Comparison of ENCODE assay signal across 8 cellular contexts in genomic region chr19:12696366-12697335, GRCh38. TPM values are rescaled to one million over a fixed set of nuclear protein-coding genes. Genes with fewer than 3 reads are reported as not detected.
DNase-seq lines count a peak whose midpoint lies in the region; ATAC-seq lines count a peak whose summit lies in the region.

Gene FBXW9 (minus strand): TSS chr19:12696631. CDS start chr19:12696581, 50 bp downstream.

- no peak within 1 kb of the TSS for H2BK120ac ChIP-seq in mesenchymal stem cell (ENCODE audit: low read depth, low read length)

- H3K23ac ChIP-seq in mesenchymal stem cell (ENCODE audit: low read length in 2 of 2), result peak within 1 kb of the TSS in 1 of 2 experiments; percentile 81

- peak within 1 kb of the TSS; percentile 57 for H2AK5ac ChIP-seq in mesenchymal stem cell (ENCODE audit: low read length, severe bottlenecking)

- ATAC-seq in CD4-positive, CD25-positive, alpha-beta regulatory T cell (ENCODE audit: low read depth in 2 of 2), result peak; percentile 90 to 92
- ATAC-seq in GM19467 (IDR thresholded peaks at IDR 0.05; ENCODE audit: unreplicated experiment), result peak; percentile 67
- ATAC-seq in effector memory CD8-positive, alpha-beta T cell (replicated peaks), result peak; percentile 97

- H3K9ac ChIP-seq in mesenchymal stem cell (ENCODE audit: low read length), result peak within 1 kb of the TSS; percentile 91

- no peak within 1 kb of the TSS for H2BK15ac ChIP-seq in mesenchymal stem cell (ENCODE audit: low read depth, poor library complexity, severe bottlenecking)

- peak within 1 kb of the TSS; percentile 49 for H2AFZ ChIP-seq in mesenchymal stem cell (ENCODE audit: low read depth, low read length)

- no peaks in the 10 kb centered on the region for H3K27me3 ChIP-seq in CD4-positive, CD25-positive, alpha-beta regulatory T cell (ENCODE audit: control insufficient read depth, insufficient read depth, low read length)
- H3K27me3 ChIP-seq in mesenchymal stem cell (ENCODE audit: control insufficient read depth in 1 of 2, insufficient read depth in 1 of 2, low read length in 2 of 2), result no peaks in the 10 kb centered on the region

- peak within 1 kb of the TSS; percentile 93 to 98 (median 94) for H3K4me3 Mint-ChIP-seq in CD4-positive, CD25-positive, alpha-beta regulatory T cell
- peak within 1 kb of the TSS; percentile 86 to 89 for H3K4me3 Mint-ChIP-seq in effector memory CD8-positive, alpha-beta T cell

- peak within 1 kb of the TSS; percentile 96 for H3K4me2 ChIP-seq in mesenchymal stem cell (ENCODE audit: low read length, poor library complexity, severe bottlenecking)

- no peaks in the 10 kb centered on the region for H3K9me3 ChIP-seq in CD4-positive, CD25-positive, alpha-beta regulatory T cell (ENCODE audit: control insufficient read depth in 2 of 2, low read length in 2 of 2)
- H3K9me3 ChIP-seq in mesenchymal stem cell (ENCODE audit: control insufficient read depth, low read length), result no peaks in the 10 kb centered on the region

- peak within 1 kb of the TSS; percentile 42 to 67 for H3K4ac ChIP-seq in mesenchymal stem cell (ENCODE audit: low read depth in 1 of 2, low read length in 2 of 2)

- H2BK5ac ChIP-seq in mesenchymal stem cell (ENCODE audit: low read depth, low read length, poor library complexity, severe bottlenecking), result peak within 1 kb of the TSS; percentile 24

- peaks cover 4% of the 10 kb centered on the region for H3K36me3 Mint-ChIP-seq in CD4-positive, CD25-positive, alpha-beta regulatory T cell
- H3K36me3 Mint-ChIP-seq in effector memory CD8-positive, alpha-beta T cell (ENCODE audit: insufficient read depth), result peaks cover 18% of the 10 kb centered on the region

- no peaks in the 10 kb centered on the region for H3K27me3 Mint-ChIP-seq in CD4-positive, CD25-positive, alpha-beta regulatory T cell
- no peaks in the 10 kb centered on the region for H3K27me3 Mint-ChIP-seq in effector memory CD8-positive, alpha-beta T cell

- peak; percentile 94 to 97 (median 95) for DNase-seq in CD4-positive, CD25-positive, alpha-beta regulatory T cell
- DNase-seq in HUDEP-2 (lab: John Stamatoyannopoulos, UW; ENCODE audit: unreplicated experiment in 76 of 76) (peak; percentile 51 to 97 (median 93)), NOMO-1 treated with DMSO at 0.1 percent for 48 hours (lab: John Stamatoyannopoulos, UW; ENCODE audit: unreplicated experiment) (peak; percentile 93), mesenchymal stem cell (peak; percentile 95)
- DNase-seq in activated CD8-positive, alpha-beta memory T cell treated with anti-CD3 and anti-CD28 coated beads for 48 hours (ENCODE audit: low read depth in 2 of 3, low spot score in 2 of 3), result peak; percentile 90 to 100 (median 99)
- peak; percentile 98 to 99 (median 98) for DNase-seq in effector memory CD8-positive, alpha-beta T cell
- DNase-seq in stimulated activated CD8-positive, alpha-beta memory T cell treated with anti-CD3 and anti-CD28 coated beads, Interleukin-12 subunit alpha, Interleukin-12 subunit beta, amount 100 ng/mL, for 1 hour (ENCODE audit: low read depth), result peak; percentile 98

- peaks cover 32% of the 10 kb centered on the region for H3K79me1 ChIP-seq in mesenchymal stem cell (replicated peaks; ENCODE audit: low read length, poor library complexity, severe bottlenecking)

- H4K8ac ChIP-seq in mesenchymal stem cell (ENCODE audit: low read length), result peak within 1 kb of the TSS; percentile 86

- peak within 1 kb of the TSS in 1 of 2 experiments; percentile 54 for H3K18ac ChIP-seq in mesenchymal stem cell (ENCODE audit: low read depth in 1 of 2, low read length in 2 of 2)

- H4K91ac ChIP-seq in mesenchymal stem cell (ENCODE audit: low read length), result no peak within 1 kb of the TSS

- H3K27ac Mint-ChIP-seq in CD4-positive, CD25-positive, alpha-beta regulatory T cell, result peak within 1 kb of the TSS; percentile 97 to 98 (median 97)
- H3K27ac Mint-ChIP-seq in effector memory CD8-positive, alpha-beta T cell, result peak within 1 kb of the TSS; percentile 96 to 97

- peaks cover 15% of the 10 kb centered on the region for H3K4me1 ChIP-seq in CD4-positive, CD25-positive, alpha-beta regulatory T cell (ENCODE audit: control insufficient read depth, insufficient read depth, low read length, poor library complexity, severe bottlenecking)
- peaks cover 17% of the 10 kb centered on the region for H3K4me1 ChIP-seq in mesenchymal stem cell (ENCODE audit: control insufficient read depth, insufficient read depth, low read depth, low read length)

- H3K4me1 Mint-ChIP-seq in CD4-positive, CD25-positive, alpha-beta regulatory T cell, result peaks cover 2 to 12% (median 10%) of the 10 kb centered on the region in 4 donors
- H3K4me1 Mint-ChIP-seq in effector memory CD8-positive, alpha-beta T cell (ENCODE audit: low read depth in 2 of 2), result peaks cover 0 to 2% of the 10 kb centered on the region in 2 donors

- WGBS in mesenchymal stem cell, result 9% methylated on average over 59 of the region's 59 CpGs

- peaks cover 3% of the 10 kb centered on the region for H3K36me3 ChIP-seq in CD4-positive, CD25-positive, alpha-beta regulatory T cell (ENCODE audit: control insufficient read depth, insufficient read depth, low read length)
- peaks cover 49 to 50% of the 10 kb centered on the region in 2 experiments for H3K36me3 ChIP-seq in mesenchymal stem cell (ENCODE audit: control insufficient read depth in 1 of 2, insufficient read depth in 2 of 2, low read depth in 1 of 2, low read length in 2 of 2)

- H3K4me3 ChIP-seq in CD4-positive, CD25-positive, alpha-beta regulatory T cell (ENCODE audit: low read depth, low read length), result peak within 1 kb of the TSS; percentile 77
- H3K4me3 ChIP-seq in mesenchymal stem cell (ENCODE audit: insufficient read depth in 1 of 2, low read depth in 1 of 2, low read length in 2 of 2), result peak within 1 kb of the TSS; percentile 84 to 97

- H2BK12ac ChIP-seq in mesenchymal stem cell (ENCODE audit: low read length in 2 of 2), result no peak within 1 kb of the TSS

- peaks cover 0 to 1% (median 0%) of the 10 kb centered on the region in 7 donors for H3K9me3 Mint-ChIP-seq in CD4-positive, CD25-positive, alpha-beta regulatory T cell
- no peaks in the 10 kb centered on the region for H3K9me3 Mint-ChIP-seq in effector memory CD8-positive, alpha-beta T cell

- H3K14ac ChIP-seq in mesenchymal stem cell (ENCODE audit: low read length in 2 of 2), result peak within 1 kb of the TSS in 1 of 2 experiments; percentile 84

- H3K27ac ChIP-seq in CD4-positive, CD25-positive, alpha-beta regulatory T cell (ENCODE audit: insufficient read depth, low read length, poor library complexity, severe bottlenecking), result peak within 1 kb of the TSS; percentile 92
- peak within 1 kb of the TSS; percentile 57 for H3K27ac ChIP-seq in mesenchymal stem cell (ENCODE audit: low read length, poor library complexity, severe bottlenecking)

RNA-seq across cellular contexts. Expression of gene FBXW9, which starts in this region (rescaled TPM):
- 1.7 TPM for total RNA-seq in CD4-positive, CD25-positive, alpha-beta regulatory T cell
- polyA plus RNA-seq in CD4-positive, CD25-positive, alpha-beta regulatory T cell, result 1 to 10 TPM; 5.0 to 8.1 (median 6.6) TPM
- polyA plus RNA-seq in mesenchymal stem cell (2013, experiment 1 of 2), result 5.2 TPM
- polyA plus RNA-seq in mesenchymal stem cell (2013, experiment 2 of 2), result 5.2 TPM

Comparison
In these comparisons a context has a peak if more than half of its experiments do, and no peak if none do; other contexts are left out.
1. Peak in every context shown above with its lines: DNase-seq, ATAC-seq, H3K4me3 ChIP-seq and H3K27ac ChIP-seq.